ENCODE assay signal across 22 cellular contexts in the genomic region with DNA sequence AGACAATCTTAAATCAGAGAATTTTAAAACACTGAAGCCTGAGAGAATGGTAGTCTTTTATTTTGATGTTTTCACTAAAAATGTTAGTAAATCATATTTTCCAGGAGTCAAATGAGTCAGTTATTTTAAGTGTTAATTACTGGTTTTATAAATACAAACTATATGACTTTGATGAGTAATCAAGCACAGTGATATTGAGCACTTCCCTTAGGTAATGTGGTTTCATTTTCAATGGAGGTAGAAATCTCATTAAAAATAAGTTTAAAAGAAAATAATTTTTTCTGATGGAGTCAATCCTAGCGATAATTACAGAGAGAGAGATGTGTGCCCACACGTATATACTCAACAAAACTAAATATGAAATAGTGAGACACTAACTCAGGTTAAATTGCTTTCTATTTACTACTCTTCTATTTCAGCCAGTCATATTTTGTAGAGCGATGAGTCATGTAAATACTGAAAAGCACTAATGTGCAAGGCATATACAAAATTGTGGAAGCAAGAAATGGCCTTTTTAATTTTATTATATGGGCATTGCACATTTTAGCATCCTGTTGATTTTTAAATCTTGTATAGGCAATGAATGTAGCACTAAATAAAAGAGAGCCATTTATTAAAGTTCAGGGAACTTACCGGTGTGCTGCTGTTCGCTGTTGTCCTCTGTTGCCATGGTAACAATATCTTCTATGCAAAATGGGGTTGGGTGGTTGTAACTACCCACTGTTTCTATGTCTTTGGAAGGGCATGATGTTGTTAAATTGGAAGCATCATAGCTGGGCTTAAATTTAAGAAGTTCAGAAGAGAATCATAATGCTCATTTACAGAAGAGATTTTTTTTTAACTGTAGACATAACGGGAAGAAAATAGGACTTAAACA.
DNase-seq lines count a peak whose midpoint lies in the region; ATAC-seq and TF ChIP-seq lines count a peak whose summit lies in the region.
"Had no signal": no experiment of that assay in that cellular context is flagged by ENCODE, and none has a peak within 500 bp of the region (broad histone marks: within the 10 kb centered on the region; RNA-seq: fewer than 3 reads in every experiment).

No MANE protein-coding gene starts in this region.

- peak; percentile 0 for DNase-seq in NCI-H460 (ENCODE audit: extremely low read depth, low read depth)
- no peak for DNase-seq in coronary artery (ENCODE audit: low spot score)
- no peak for DNase-seq in GM10266 (ENCODE audit: extremely low spot score)
- DNase-seq in NCI-H774 (lab: John Stamatoyannopoulos, UW) = no peak
- DNase-seq: activated CD4-positive, alpha-beta T cell treated with anti-CD3 and anti-CD28 coated beads, Interleukin-2, amount 10 ng/mL, durations not matched to agents 7 days and 5 days; activated CD8-positive, alpha-beta memory T cell treated with anti-CD3 and anti-CD28 coated beads, Interleukin-2, amount 50 U/mL, for 48 hours; activated naive CD4-positive, alpha-beta T cell; foreskin fibroblast; GOT3; kidney glomerular epithelial cell; MV-4-11; natural killer cell; pancreas; sigmoid colon; stomach; T-cell; upper lobe of right lung had no signal

- H3K27me3 ChIP-seq in ACC112 (ENCODE audit: insufficient read depth, low read length) = no peaks in the 10 kb centered on the region
- H3K27me3 ChIP-seq in endocrine pancreas (ENCODE audit: control insufficient read depth, insufficient read depth, low read length) = no peaks in the 10 kb centered on the region
- H3K27me3 ChIP-seq: pancreas, sigmoid colon, stomach, upper lobe of right lung had no signal

- H3K4me1 ChIP-seq in ACC112 (ENCODE audit: control insufficient read depth, insufficient read depth, low read length, unreplicated experiment) (no peaks in the 10 kb centered on the region), endocrine pancreas (ENCODE audit: control insufficient read depth, insufficient read depth, low read length) (peaks cover 11% of the 10 kb centered on the region)
- H3K4me1 ChIP-seq: pancreas, sigmoid colon, stomach, upper lobe of right lung had no signal

- H3K36me3 ChIP-seq in ACC112 (ENCODE audit: insufficient read depth, low read length) = no peaks in the 10 kb centered on the region
- H3K36me3 ChIP-seq in endocrine pancreas (ENCODE audit: control insufficient read depth, insufficient read depth, low read length) = no peaks in the 10 kb centered on the region
- H3K36me3 ChIP-seq: pancreas, sigmoid colon, stomach, upper lobe of right lung had no signal

- H3K27ac ChIP-seq in ACC112 (ENCODE audit: low read depth, low read length) (no peak overlapping the region), coronary artery (no peak overlapping the region)
- H3K27ac ChIP-seq: pancreas, RWPE1, sigmoid colon, stomach, upper lobe of right lung had no signal

- H3K9ac ChIP-seq in endocrine pancreas (ENCODE audit: control insufficient read depth, insufficient read depth, low read length) = no peak overlapping the region

- H3K4me3 ChIP-seq in ACC112 (ENCODE audit: low read depth, low read length) (no peak overlapping the region), endocrine pancreas (ENCODE audit: control insufficient read depth, insufficient read depth, low read length) (peak overlapping the region; percentile 76), coronary artery (no peak overlapping the region)
- H3K4me3 ChIP-seq: pancreas, sigmoid colon, stomach, upper lobe of right lung had no signal

- H3K79me2 ChIP-seq in ACC112 (ENCODE audit: control insufficient read depth, insufficient read depth, low read length, unreplicated experiment) = no peaks in the 10 kb centered on the region

- H3K9me3 ChIP-seq in endocrine pancreas (ENCODE audit: control insufficient read depth, low read length) = no peaks in the 10 kb centered on the region
- H3K9me3 ChIP-seq: pancreas, sigmoid colon, stomach, upper lobe of right lung had no signal

- ATAC-seq in GM18520 (IDR thresholded peaks at IDR 0.05; ENCODE audit: unreplicated experiment) = peak; percentile 48
- no peak for ATAC-seq in GM19023 (IDR thresholded peaks at IDR 0.05; ENCODE audit: unreplicated experiment)
- ATAC-seq: natural killer cell, pancreas, T-cell, upper lobe of right lung had no signal

- H2AFZ ChIP-seq in ACC112 (ENCODE audit: low read length, unreplicated experiment) = peak overlapping the region; percentile 56

- TF ChIP-seq CTCF in coronary artery (IDR thresholded peaks at IDR 0.05) = no peak
- TF ChIP-seq CTCF in GM10266 (IDR thresholded peaks at IDR 0.05; ENCODE audit: control insufficient read depth, insufficient read depth, low read depth, missing control alignments) = no peak
